In the genomic region with DNA sequence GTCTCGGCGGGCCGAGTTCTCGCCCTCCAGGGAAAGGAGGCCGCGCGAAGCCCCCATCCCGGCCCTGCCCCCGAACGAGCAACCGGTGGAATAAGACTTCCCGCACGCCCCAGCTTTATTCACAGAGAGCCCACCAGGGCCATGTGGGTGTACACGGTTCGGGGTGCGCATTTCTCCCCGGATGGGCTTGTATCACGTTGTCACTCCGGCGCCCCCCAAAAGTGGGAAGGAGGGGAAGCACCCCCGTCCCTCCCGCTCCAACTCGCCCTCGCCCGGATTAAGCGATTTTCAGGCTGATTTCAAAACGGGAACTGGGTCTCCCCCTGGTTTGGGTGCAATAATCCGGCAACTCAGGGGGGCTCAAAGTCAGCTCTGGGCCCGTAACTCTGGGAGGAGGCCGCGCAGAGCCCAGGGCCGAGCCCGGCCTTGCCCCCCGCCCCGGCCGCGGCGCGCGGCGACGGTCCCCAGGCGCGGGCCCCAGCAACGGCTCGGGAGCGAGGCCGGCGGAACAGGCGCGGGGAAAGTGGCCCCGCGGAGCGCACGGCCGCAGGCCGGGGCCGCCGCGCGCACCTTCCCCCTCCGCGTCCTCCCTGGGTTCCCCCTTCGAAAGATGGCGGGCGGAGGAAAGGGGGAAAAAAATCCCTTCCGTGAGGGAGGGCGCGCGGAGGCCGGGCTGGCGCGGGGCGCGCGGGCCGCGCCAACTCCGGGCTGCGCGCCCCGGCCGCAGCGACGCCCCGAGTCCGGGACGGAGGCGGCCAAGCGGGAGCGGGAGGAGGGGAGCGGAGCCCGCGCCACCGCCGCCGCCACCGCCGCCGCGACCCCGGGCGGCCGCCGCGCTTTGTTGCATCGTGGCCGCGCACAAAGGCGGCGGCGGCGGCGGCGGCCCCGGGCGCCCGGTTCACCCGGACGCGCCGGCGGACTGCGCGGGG, we compare ENCODE assay signal across 8 cellular contexts. TPM values are rescaled to one million over a fixed set of nuclear protein-coding genes. Genes with fewer than 3 reads are reported as not detected.
DNase-seq lines count a peak whose midpoint lies in the region; ATAC-seq and TF ChIP-seq lines count a peak whose summit lies in the region.

No MANE protein-coding gene starts in this region.

- H3K9me3 Mint-ChIP-seq in WTC11: peaks cover 10% of the 10 kb centered on the region

- H3K9me3 ChIP-seq in BE2C: no peaks in the 10 kb centered on the region

- H3K4me3 ChIP-seq in BE2C (ENCODE audit: low read depth, low read length) (peak overlapping the region; percentile 80), dorsolateral prefrontal cortex (peak overlapping the region; percentile 53 to 96 (median 74)), mesendoderm (ENCODE audit: low read length) (peak overlapping the region; percentile 94)

- peaks cover 48% of the 10 kb centered on the region for H3K79me2 ChIP-seq in mesendoderm (ENCODE audit: control insufficient read depth, insufficient read depth, low read length)

- DNase-seq in BE2C: peak; percentile 53
- no peak for DNase-seq in WTC11 (ENCODE audit: low spot score)
- peak in 2 of 10 donors; percentile 24 to 32 for DNase-seq in dorsolateral prefrontal cortex
- DNase-seq in mesendoderm: peak; percentile 36
- peak; percentile 24 for DNase-seq in superior temporal gyrus (ENCODE audit: extremely low spot score)
- no peak for DNase-seq in foreskin melanocyte

- no peaks in the 10 kb centered on the region for H3K4me1 ChIP-seq in BE2C
- H3K4me1 ChIP-seq in mesendoderm (ENCODE audit: control insufficient read depth, low read depth, low read length): peaks cover 5% of the 10 kb centered on the region

- H3K27me3 ChIP-seq in BE2C (peaks cover 16% of the 10 kb centered on the region; the same call in 1 of the 2 replicates), dorsolateral prefrontal cortex (no peaks in the 10 kb centered on the region), mesendoderm (ENCODE audit: insufficient read depth, low read length, poor library complexity) (no peaks in the 10 kb centered on the region)

- H2BK120ac ChIP-seq in mesendoderm (ENCODE audit: low read depth, low read length): peak overlapping the region; percentile 18

- H4K5ac ChIP-seq in mesendoderm (ENCODE audit: low read length): no peak overlapping the region

- H3K79me1 ChIP-seq in mesendoderm (ENCODE audit: low read length): peaks cover 20% of the 10 kb centered on the region

- H4K8ac ChIP-seq in mesendoderm (ENCODE audit: low read depth, low read length): no peak overlapping the region

- intact Hi-C loops in dorsolateral prefrontal cortex (cut with DNase I): loop anchor here (2.0 to 10.0 kb wide), 4 partner anchors 42 to 378 kb away; a partner anchor contains a TSS

- peak overlapping the region; percentile 93 for H3K56ac ChIP-seq in mesendoderm (ENCODE audit: low read length)

- H3K18ac ChIP-seq in mesendoderm (ENCODE audit: low read length): peak overlapping the region; percentile 84

- H3K27ac Mint-ChIP-seq in WTC11: no peak overlapping the region

- no CpG with 5 or more reads among the region's 125 CpGs for WGBS in mesendoderm (ENCODE audit: extremely low coverage, insufficient coverage, low lambda C conversion rate)

- H3K4me1 Mint-ChIP-seq in WTC11: peaks cover 34% of the 10 kb centered on the region

- peak overlapping the region; percentile 56 for H3K4me2 ChIP-seq in mesendoderm (ENCODE audit: low read length)

- peak overlapping the region; percentile 24 for H3K23ac ChIP-seq in mesendoderm (ENCODE audit: low read length)

- H3K4me3 Mint-ChIP-seq in WTC11: peak overlapping the region; percentile 85

- POLR2A ChIA-PET in WTC11 (lab: Charles Lee): interaction anchor here (1.4 kb wide), 1 partner anchor 41 kb away, joined by 4 read pairs; a partner anchor contains a TSS

- no peak for TF ChIP-seq CTCF in BE2C (IDR thresholded peaks at IDR 0.05; ENCODE audit: low read depth, low read length)
- no peak for TF ChIP-seq CTCF in WTC11 (IDR thresholded peaks at IDR 0.05)
- no peak for TF ChIP-seq CTCF in dorsolateral prefrontal cortex (IDR thresholded peaks at IDR 0.05 in 54 of 56, conservative IDR thresholded peaks at IDR 0.05 in 2 of 56; ENCODE audit: low read depth in 1 of 56, partially characterized antibody in 56 of 56)

- no peaks in the 10 kb centered on the region for H3K36me3 Mint-ChIP-seq in WTC11

- H2AK5ac ChIP-seq in mesendoderm (ENCODE audit: low read length): no peak overlapping the region

- CTCF ChIA-PET in WTC11 (lab: Charles Lee): interaction anchor here (1.4 kb wide), 1 partner anchor 96 kb away, joined by 3 read pairs; no protein-coding TSS in a partner anchor

- no peak overlapping the region for H2BK5ac ChIP-seq in mesendoderm (ENCODE audit: low read length)

- peak; percentile 2 for ATAC-seq in GM19023 (IDR thresholded peaks at IDR 0.05; ENCODE audit: unreplicated experiment)
- ATAC-seq in HG03558 (IDR thresholded peaks at IDR 0.05; ENCODE audit: extremely low read depth, unreplicated experiment): peak; percentile 2
- ATAC-seq in WTC11: no peak

- H3K36me3 ChIP-seq in BE2C (peaks cover 3% of the 10 kb centered on the region), mesendoderm (ENCODE audit: control insufficient read depth, insufficient read depth, low read length) (no peaks in the 10 kb centered on the region)

- H3K27ac ChIP-seq in dorsolateral prefrontal cortex: peak overlapping the region in 50 of 59 donors; percentile 16 to 88 (median 66)
- H3K27ac ChIP-seq in mesendoderm (ENCODE audit: low read depth, low read length): peak overlapping the region; percentile 81

- no peak overlapping the region for H2BK15ac ChIP-seq in mesendoderm (replicated peaks; ENCODE audit: low read depth)

- H3K4ac ChIP-seq in mesendoderm (ENCODE audit: low read depth, low read length): peak overlapping the region; percentile 73

- peak overlapping the region; percentile 97 for H3K9ac ChIP-seq in mesendoderm (ENCODE audit: low read length)

- peaks cover 27% of the 10 kb centered on the region for H3K27me3 Mint-ChIP-seq in WTC11 (ENCODE audit: low read depth)

TF ChIP-seq in WTC11, 78 proteins besides CTCF, POLR2A, EP300 and RAD21 (continues in another document):
- peak; percentile 25; the same call in 1 of the 2 replicates for TF ChIP-seq FOXP1 (CRISPR knock-in tag; IDR thresholded peaks at IDR 0.05; ENCODE audit: borderline replicate concordance)
- TF ChIP-seq ETV6 (CRISPR knock-in tag; IDR thresholded peaks at IDR 0.05): no peak
- no peak for TF ChIP-seq JUN (CRISPR knock-in tag; IDR thresholded peaks at IDR 0.05)
- TF ChIP-seq NFYB (CRISPR knock-in tag; conservative IDR thresholded peaks at IDR 0.05; ENCODE audit: low read depth): 0 out of 2 replicates have a peak, but pooled peaks have one; percentile 21
- TF ChIP-seq ZNF121 (CRISPR knock-in tag; IDR thresholded peaks at IDR 0.05): no peak
- no peak for TF ChIP-seq RELA (CRISPR knock-in tag; IDR thresholded peaks at IDR 0.05; ENCODE audit: borderline replicate concordance)
- TF ChIP-seq, protein P1, sequence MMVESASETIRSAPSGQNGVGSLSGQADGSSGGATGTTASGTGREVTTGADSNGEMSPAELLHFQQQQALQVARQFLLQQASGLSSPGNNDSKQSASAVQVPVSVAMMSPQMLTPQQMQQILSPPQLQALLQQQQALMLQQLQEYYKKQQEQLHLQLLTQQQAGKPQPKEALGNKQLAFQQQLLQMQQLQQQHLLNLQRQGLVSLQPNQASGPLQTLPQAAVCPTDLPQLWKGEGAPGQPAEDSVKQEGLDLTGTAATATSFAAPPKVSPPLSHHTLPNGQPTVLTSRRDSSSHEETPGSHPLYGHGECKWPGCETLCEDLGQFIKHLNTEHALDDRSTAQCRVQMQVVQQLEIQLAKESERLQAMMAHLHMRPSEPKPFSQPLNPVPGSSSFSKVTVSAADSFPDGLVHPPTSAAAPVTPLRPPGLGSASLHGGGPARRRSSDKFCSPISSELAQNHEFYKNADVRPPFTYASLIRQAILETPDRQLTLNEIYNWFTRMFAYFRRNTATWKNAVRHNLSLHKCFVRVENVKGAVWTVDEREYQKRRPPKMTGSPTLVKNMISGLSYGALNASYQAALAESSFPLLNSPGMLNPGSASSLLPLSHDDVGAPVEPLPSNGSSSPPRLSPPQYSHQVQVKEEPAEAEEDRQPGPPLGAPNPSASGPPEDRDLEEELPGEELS (CRISPR knock-in tag; IDR thresholded peaks at IDR 0.05): no peak
- TF ChIP-seq, protein P2, sequence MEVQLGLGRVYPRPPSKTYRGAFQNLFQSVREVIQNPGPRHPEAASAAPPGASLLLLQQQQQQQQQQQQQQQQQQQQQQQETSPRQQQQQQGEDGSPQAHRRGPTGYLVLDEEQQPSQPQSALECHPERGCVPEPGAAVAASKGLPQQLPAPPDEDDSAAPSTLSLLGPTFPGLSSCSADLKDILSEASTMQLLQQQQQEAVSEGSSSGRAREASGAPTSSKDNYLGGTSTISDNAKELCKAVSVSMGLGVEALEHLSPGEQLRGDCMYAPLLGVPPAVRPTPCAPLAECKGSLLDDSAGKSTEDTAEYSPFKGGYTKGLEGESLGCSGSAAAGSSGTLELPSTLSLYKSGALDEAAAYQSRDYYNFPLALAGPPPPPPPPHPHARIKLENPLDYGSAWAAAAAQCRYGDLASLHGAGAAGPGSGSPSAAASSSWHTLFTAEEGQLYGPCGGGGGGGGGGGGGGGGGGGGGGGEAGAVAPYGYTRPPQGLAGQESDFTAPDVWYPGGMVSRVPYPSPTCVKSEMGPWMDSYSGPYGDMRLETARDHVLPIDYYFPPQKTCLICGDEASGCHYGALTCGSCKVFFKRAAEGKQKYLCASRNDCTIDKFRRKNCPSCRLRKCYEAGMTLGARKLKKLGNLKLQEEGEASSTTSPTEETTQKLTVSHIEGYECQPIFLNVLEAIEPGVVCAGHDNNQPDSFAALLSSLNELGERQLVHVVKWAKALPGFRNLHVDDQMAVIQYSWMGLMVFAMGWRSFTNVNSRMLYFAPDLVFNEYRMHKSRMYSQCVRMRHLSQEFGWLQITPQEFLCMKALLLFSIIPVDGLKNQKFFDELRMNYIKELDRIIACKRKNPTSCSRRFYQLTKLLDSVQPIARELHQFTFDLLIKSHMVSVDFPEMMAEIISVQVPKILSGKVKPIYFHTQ (CRISPR knock-in tag; IDR thresholded peaks at IDR 0.05): no peak
- TF ChIP-seq SMAD4 (CRISPR knock-in tag; IDR thresholded peaks at IDR 0.05): no peak
- no peak for TF ChIP-seq KAT7 (CRISPR knock-in tag; IDR thresholded peaks at IDR 0.05; ENCODE audit: borderline replicate concordance)
- TF ChIP-seq ESRRA (CRISPR knock-in tag; IDR thresholded peaks at IDR 0.05; ENCODE audit: borderline replicate concordance): no peak

RNA-seq across cellular contexts. Expression of a gene that starts 0.6 kb away (rescaled TPM):
- polyA plus RNA-seq in BE2C (2012; ENCODE audit: insufficient read depth, insufficient read length, low read depth): 79.5 TPM
- total RNA-seq in WTC11 (2021) (100 to 108 TPM (median 105 TPM) in 3 replicates), dorsolateral prefrontal cortex (10 to 100 TPM; 28.4 to 69.2 (median 48.5) TPM)
- 29.9 TPM for polyA plus RNA-seq in mesendoderm (2013, experiment 1 of 2)
- polyA plus RNA-seq in mesendoderm (2013, experiment 2 of 2): 30.0 TPM

RNA-seq across cellular contexts. Expression of a gene that starts 41.9 kb away (rescaled TPM):
- 108 TPM for polyA plus RNA-seq in BE2C (2012; ENCODE audit: insufficient read depth, insufficient read length, low read depth)
- total RNA-seq in WTC11 (2021) (16.2 to 16.9 TPM (median 16.6 TPM) in 3 replicates), dorsolateral prefrontal cortex (10 to 100 TPM; 22.2 to 73.3 (median 53.2) TPM)
- polyA plus RNA-seq in mesendoderm (2013, experiment 1 of 2): 11.4 TPM
- 11.5 TPM for polyA plus RNA-seq in mesendoderm (2013, experiment 2 of 2)

Comparison
In these comparisons a context has a peak if more than half of its experiments do, and no peak if none do; other contexts are left out.
1. DNase-seq: peak in BE2C (single experiment), mesendoderm (single experiment) and superior temporal gyrus (single experiment); none in WTC11 (single experiment) and foreskin melanocyte (single experiment).
2. Peak in every context shown above with its lines, with median percentiles within 50 percentile points of each other: H3K4me3 ChIP-seq.